In genomic region chr15:80351211-80351610, GRCh38 we compare ENCODE assay signal across 30 cellular contexts. TPM values are rescaled to one million over a fixed set of nuclear protein-coding genes. Genes with fewer than 3 reads are reported as not detected.
"Had no signal": no experiment of that assay in that cellular context is flagged by ENCODE, and none has a peak within 500 bp of the region (broad histone marks: within the 10 kb centered on the region; RNA-seq: fewer than 3 reads in every experiment).

No MANE protein-coding gene starts in this region.

- H2AFZ ChIP-seq: PC-9 had no signal

- ATAC-seq: activated naive CD4-positive, alpha-beta T cell treated with anti-CD3 and anti-CD28 coated beads, Interleukin-2, amount 50 U/mL, for 72 hours; activated T-cell treated with anti-CD3 and anti-CD28 coated beads, Interleukin-2, amount 50 U/mL, for 4 hours had no signal

- H3K4me3 Mint-ChIP-seq: activated CD4-positive, alpha-beta memory T cell treated with anti-CD3 and anti-CD28 coated beads for 36 hours; activated CD4-positive, alpha-beta T cell treated with anti-CD3 and anti-CD28 coated beads, Interleukin-2, amount 10 ng/mL, durations not matched to agents 7 days and 5 days; activated naive CD4-positive, alpha-beta T cell treated with anti-CD3 and anti-CD28 coated beads for 36 hours; activated T-cell treated with anti-CD3 and anti-CD28 coated beads, Interleukin-2, amount 50 U/mL, for 4 hours; activated T-helper 1 cell treated with anti-CD3 and anti-CD28 coated beads, Interleukin-12 subunit alpha, Interleukin-12 subunit beta, Interleukin-2, Interleukin-4 antibody, amounts not matched to agents 30 ng/mL and 10 ng/mL and 1 ng/mL, durations not matched to agents 14 hours and 24 hours and 36 hours; brain had no signal

- H3K4me1 Mint-ChIP-seq: activated CD4-positive, alpha-beta T cell treated with anti-CD3 and anti-CD28 coated beads, Interleukin-2, amount 10 ng/mL, durations not matched to agents 7 days and 5 days; brain had no signal

- H3K27me3 ChIP-seq: adrenal gland had no signal

- H3K9me3 ChIP-seq: adrenal gland, MG63 had no signal

- H3K27ac Mint-ChIP-seq: activated CD4-positive, alpha-beta memory T cell treated with anti-CD3 and anti-CD28 coated beads for 36 hours; activated CD4-positive, alpha-beta T cell treated with anti-CD3 and anti-CD28 coated beads, Interleukin-2, amount 10 ng/mL, durations not matched to agents 7 days and 5 days; activated naive CD4-positive, alpha-beta T cell treated with anti-CD3 and anti-CD28 coated beads for 36 hours; activated naive CD4-positive, alpha-beta T cell treated with anti-CD3 and anti-CD28 coated beads, Interleukin-2, amount 50 U/mL, for 72 hours; activated T-helper 1 cell treated with anti-CD3 and anti-CD28 coated beads, Interleukin-12 subunit alpha, Interleukin-12 subunit beta, Interleukin-2, Interleukin-4 antibody, amounts not matched to agents 30 ng/mL and 10 ng/mL and 1 ng/mL, durations not matched to agents 14 hours and 24 hours and 36 hours; brain had no signal

- H3K4me3 ChIP-seq: adrenal gland, MG63, PC-9 had no signal

- H3K4me1 ChIP-seq: adrenal gland had no signal

- H3K9me3 Mint-ChIP-seq: activated CD4-positive, alpha-beta memory T cell treated with anti-CD3 and anti-CD28 coated beads for 36 hours; activated CD4-positive, alpha-beta T cell treated with anti-CD3 and anti-CD28 coated beads, Interleukin-2, amount 10 ng/mL, durations not matched to agents 7 days and 5 days; activated naive CD4-positive, alpha-beta T cell treated with anti-CD3 and anti-CD28 coated beads for 36 hours; activated naive CD4-positive, alpha-beta T cell treated with anti-CD3 and anti-CD28 coated beads, Interleukin-2, amount 50 U/mL, for 72 hours; activated T-cell treated with anti-CD3 and anti-CD28 coated beads, Interleukin-2, amount 50 U/mL, for 4 hours; activated T-helper 1 cell treated with anti-CD3 and anti-CD28 coated beads, Interleukin-12 subunit alpha, Interleukin-12 subunit beta, Interleukin-2, Interleukin-4 antibody, amounts not matched to agents 30 ng/mL and 10 ng/mL and 1 ng/mL, durations not matched to agents 14 hours and 24 hours and 36 hours had no signal

- H3K36me3 Mint-ChIP-seq: activated CD4-positive, alpha-beta memory T cell treated with anti-CD3 and anti-CD28 coated beads for 36 hours; activated naive CD4-positive, alpha-beta T cell treated with anti-CD3 and anti-CD28 coated beads, Interleukin-2, amount 50 U/mL, for 72 hours; brain had no signal

- DNase-seq: activated CD4-positive, alpha-beta memory T cell treated with anti-CD3 and anti-CD28 coated beads for 36 hours; activated CD4-positive, alpha-beta T cell treated with anti-CD3 and anti-CD28 coated beads, Interleukin-2, amount 10 ng/mL, durations not matched to agents 7 days and 5 days; activated CD8-positive, alpha-beta memory T cell treated with anti-CD3 and anti-CD28 coated beads, Interleukin-2, amount 50 U/mL, for 4 hours; activated gamma-delta T cell treated with Interleukin-2 at 50 U/mL for 16 hours; activated naive CD4-positive, alpha-beta T cell treated with anti-CD3 and anti-CD28 coated beads for 36 hours; activated T-cell treated with anti-CD3 and anti-CD28 coated beads for 4 hours; activated T-cell treated with anti-CD3 and anti-CD28 coated beads, Interleukin-2, amount 50 U/mL, for 4 hours; adrenal gland; central memory CD4-positive, alpha-beta T cell; Kasumi-1; KG1; MG63; MV-4-11; NCI-H1092; NCI-H1436 treated with DMSO at 0.1 percent for 48 hours; NCI-H1694 treated with DMSO at 0.1 percent for 48 hours; NCI-H2029; NCI-H345; NCI-H510A; NCI-H526; NCI-H748 treated with DMSO at 0.1 percent for 48 hours; NK-92 treated with Interleukin-12 subunit alpha and Interleukin-12 subunit beta, amount 100 ng/mL, for 24 hours; PC-9; Right ventricle myocardium superior; T1000 had no signal

- H3K27ac ChIP-seq: adrenal gland, PC-9, RWPE1 had no signal

- H3K36me3 ChIP-seq: adrenal gland, MG63 had no signal

- H3K4me2 ChIP-seq: PC-9 had no signal

RNA-seq across cellular contexts. Expression of gene ARNT2, which starts 53.0 kb away (rescaled TPM):
- total RNA-seq: activated CD4-positive, alpha-beta T cell treated with anti-CD3 and anti-CD28 coated beads, Interleukin-2, amount 10 ng/mL, durations not matched to agents 7 days and 5 days; activated naive CD4-positive, alpha-beta T cell treated with anti-CD3 and anti-CD28 coated beads, Interleukin-2, amount 50 U/mL, for 72 hours; T-helper 1 cell treated with Interleukin-12 subunit alpha and Interleukin-12 subunit beta and Interleukin-4 antibody, amounts not matched to agents 30 ng/mL and 1 ng/mL, for 36 hours had no signal
